Comparison of ENCODE assay signal across 1 cellular context in genomic region chr6:85643530-85644373, GRCh38.
TF ChIP-seq lines count a peak whose summit lies in the region.

No MANE protein-coding gene starts in this region.

TF ChIP-seq in HepG2, 621 proteins besides CTCF, POLR2A, EP300 and RAD21 (continued from another document and continues in another):
- TF ChIP-seq CBFB (CRISPR knock-in tag; IDR thresholded peaks at IDR 0.05) = no peak
- TF ChIP-seq KAT2B (IDR thresholded peaks at IDR 0.05; ENCODE audit: borderline replicate concordance, low read depth, low read length) = no peak
- TF ChIP-seq ZNF678 (CRISPR knock-in tag; IDR thresholded peaks at IDR 0.05) = 0 out of 2 replicates have a peak, but pooled peaks have one; percentile 58
- peak; percentile 75 for TF ChIP-seq POLR2AphosphoS5 (IDR thresholded peaks at IDR 0.05; ENCODE audit: low read depth, low read length)
- TF ChIP-seq, protein P1, sequence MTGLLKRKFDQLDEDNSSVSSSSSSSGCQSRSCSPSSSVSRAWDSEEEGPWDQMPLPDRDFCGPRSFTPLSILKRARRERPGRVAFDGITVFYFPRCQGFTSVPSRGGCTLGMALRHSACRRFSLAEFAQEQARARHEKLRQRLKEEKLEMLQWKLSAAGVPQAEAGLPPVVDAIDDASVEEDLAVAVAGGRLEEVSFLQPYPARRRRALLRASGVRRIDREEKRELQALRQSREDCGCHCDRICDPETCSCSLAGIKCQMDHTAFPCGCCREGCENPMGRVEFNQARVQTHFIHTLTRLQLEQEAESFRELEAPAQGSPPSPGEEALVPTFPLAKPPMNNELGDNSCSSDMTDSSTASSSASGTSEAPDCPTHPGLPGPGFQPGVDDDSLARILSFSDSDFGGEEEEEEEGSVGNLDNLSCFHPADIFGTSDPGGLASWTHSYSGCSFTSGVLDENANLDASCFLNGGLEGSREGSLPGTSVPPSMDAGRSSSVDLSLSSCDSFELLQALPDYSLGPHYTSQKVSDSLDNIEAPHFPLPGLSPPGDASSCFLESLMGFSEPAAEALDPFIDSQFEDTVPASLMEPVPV (CRISPR knock-in tag; IDR thresholded peaks at IDR 0.05) = no peak
- no peak for TF ChIP-seq ZNF670 (CRISPR knock-in tag; IDR thresholded peaks at IDR 0.05; ENCODE audit: borderline replicate concordance)
- peak; percentile 43; the same call in 1 of the 2 replicates for TF ChIP-seq RXRB (CRISPR knock-in tag; IDR thresholded peaks at IDR 0.05; ENCODE audit: borderline replicate concordance)
- peak; percentile 71; the same call in 1 of the 2 replicates for TF ChIP-seq ISX (CRISPR knock-in tag; conservative IDR thresholded peaks at IDR 0.05)
- no peak; the same call in 1 of the 2 replicates for TF ChIP-seq POLR2AphosphoS2 (IDR thresholded peaks at IDR 0.05; ENCODE audit: low read depth, low read length)
- peak; percentile 29; the same call in 1 of the 2 replicates for TF ChIP-seq RCOR2 (CRISPR knock-in tag; IDR thresholded peaks at IDR 0.05)
- peak; percentile 35; the same call in 1 of the 2 replicates for TF ChIP-seq ZBTB20 (CRISPR knock-in tag; IDR thresholded peaks at IDR 0.05; ENCODE audit: borderline replicate concordance, low read depth)
- no peak for TF ChIP-seq NFE2 (CRISPR knock-in tag; IDR thresholded peaks at IDR 0.05)
- TF ChIP-seq IKZF5 (CRISPR knock-in tag; IDR thresholded peaks at IDR 0.05) = peak; percentile 91; the same call in 1 of the 2 replicates
- peak; percentile 53; the same call in 1 of the 2 replicates for TF ChIP-seq ZNF672 (CRISPR knock-in tag; IDR thresholded peaks at IDR 0.05)
- TF ChIP-seq IRF2 (CRISPR knock-in tag; IDR thresholded peaks at IDR 0.05) = peak; percentile 90
- TF ChIP-seq NKX3-1 (CRISPR knock-in tag; IDR thresholded peaks at IDR 0.05) = peak; percentile 94
- no peak for TF ChIP-seq ZNF7 (CRISPR knock-in tag; IDR thresholded peaks at IDR 0.05)
- no peak for TF ChIP-seq RFX1 (IDR thresholded peaks at IDR 0.05)
- peak; percentile 26; the same call in 1 of the 2 replicates for TF ChIP-seq SAFB2 (CRISPR knock-in tag; IDR thresholded peaks at IDR 0.05; ENCODE audit: borderline replicate concordance, low read depth)
- peak; percentile 42; the same call in 1 of the 2 replicates for TF ChIP-seq LCORL (IDR thresholded peaks at IDR 0.05)
- TF ChIP-seq LCORL (CRISPR knock-in tag; IDR thresholded peaks at IDR 0.05) = peak; percentile 76
- peak; percentile 75 for TF ChIP-seq HDAC2 (CRISPR knock-in tag; IDR thresholded peaks at IDR 0.05)
- TF ChIP-seq ZNF354B (CRISPR knock-in tag; IDR thresholded peaks at IDR 0.05) = no peak
- no peak for TF ChIP-seq ZNF335 (CRISPR knock-in tag; IDR thresholded peaks at IDR 0.05)
- peak; percentile 63; the same call in 1 of the 2 replicates for TF ChIP-seq ZNF292 (CRISPR knock-in tag; IDR thresholded peaks at IDR 0.05; ENCODE audit: borderline replicate concordance, low read depth)
- peak; percentile 89; the same call in 2 of the 3 replicates for TF ChIP-seq MXI1 (IDR thresholded peaks at IDR 0.05; ENCODE audit: borderline replicate concordance, low read depth, low read length)
- peak; percentile 61 for TF ChIP-seq MXD4 (CRISPR knock-in tag; IDR thresholded peaks at IDR 0.05)
- peak; percentile 82; the same call in 1 of the 2 replicates for TF ChIP-seq REPIN1 (CRISPR knock-in tag; IDR thresholded peaks at IDR 0.05; ENCODE audit: borderline replicate concordance, low read depth)
- TF ChIP-seq TAF1 (CRISPR knock-in tag; IDR thresholded peaks at IDR 0.05) = peak; percentile 79
- TF ChIP-seq ZKSCAN5 (CRISPR knock-in tag; IDR thresholded peaks at IDR 0.05) = no peak
- peak; percentile 73; the same call in 1 of the 2 replicates for TF ChIP-seq EEA1 (CRISPR knock-in tag; IDR thresholded peaks at IDR 0.05; ENCODE audit: borderline replicate concordance)
- TF ChIP-seq FOXA1 (IDR thresholded peaks at IDR 0.05) = no peak
- TF ChIP-seq FOXA1 (CRISPR knock-in tag; IDR thresholded peaks at IDR 0.05) = no peak
- no peak for TF ChIP-seq HMGXB3 (CRISPR knock-in tag; IDR thresholded peaks at IDR 0.05; ENCODE audit: borderline replicate concordance)
- no peak for TF ChIP-seq DPF2 (CRISPR knock-in tag; IDR thresholded peaks at IDR 0.05; ENCODE audit: borderline replicate concordance, low read depth)
- 0 out of 2 replicates have a peak, but pooled peaks have one; percentile 65 for TF ChIP-seq ZNF616 (CRISPR knock-in tag; IDR thresholded peaks at IDR 0.05; ENCODE audit: low read depth)
- TF ChIP-seq U2AF2 (IDR thresholded peaks at IDR 0.05; ENCODE audit: low read depth, low read length) = no peak
- TF ChIP-seq TEAD2 (CRISPR knock-in tag; IDR thresholded peaks at IDR 0.05) = no peak
- TF ChIP-seq MBD4 (IDR thresholded peaks at IDR 0.05; ENCODE audit: borderline replicate concordance, low read length) = no peak
- peak; percentile 78 for TF ChIP-seq PAXIP1 (CRISPR knock-in tag; conservative IDR thresholded peaks at IDR 0.05)
- no peak for TF ChIP-seq KLF15 (CRISPR knock-in tag; IDR thresholded peaks at IDR 0.05; ENCODE audit: borderline replicate concordance)
- TF ChIP-seq, protein P2, sequence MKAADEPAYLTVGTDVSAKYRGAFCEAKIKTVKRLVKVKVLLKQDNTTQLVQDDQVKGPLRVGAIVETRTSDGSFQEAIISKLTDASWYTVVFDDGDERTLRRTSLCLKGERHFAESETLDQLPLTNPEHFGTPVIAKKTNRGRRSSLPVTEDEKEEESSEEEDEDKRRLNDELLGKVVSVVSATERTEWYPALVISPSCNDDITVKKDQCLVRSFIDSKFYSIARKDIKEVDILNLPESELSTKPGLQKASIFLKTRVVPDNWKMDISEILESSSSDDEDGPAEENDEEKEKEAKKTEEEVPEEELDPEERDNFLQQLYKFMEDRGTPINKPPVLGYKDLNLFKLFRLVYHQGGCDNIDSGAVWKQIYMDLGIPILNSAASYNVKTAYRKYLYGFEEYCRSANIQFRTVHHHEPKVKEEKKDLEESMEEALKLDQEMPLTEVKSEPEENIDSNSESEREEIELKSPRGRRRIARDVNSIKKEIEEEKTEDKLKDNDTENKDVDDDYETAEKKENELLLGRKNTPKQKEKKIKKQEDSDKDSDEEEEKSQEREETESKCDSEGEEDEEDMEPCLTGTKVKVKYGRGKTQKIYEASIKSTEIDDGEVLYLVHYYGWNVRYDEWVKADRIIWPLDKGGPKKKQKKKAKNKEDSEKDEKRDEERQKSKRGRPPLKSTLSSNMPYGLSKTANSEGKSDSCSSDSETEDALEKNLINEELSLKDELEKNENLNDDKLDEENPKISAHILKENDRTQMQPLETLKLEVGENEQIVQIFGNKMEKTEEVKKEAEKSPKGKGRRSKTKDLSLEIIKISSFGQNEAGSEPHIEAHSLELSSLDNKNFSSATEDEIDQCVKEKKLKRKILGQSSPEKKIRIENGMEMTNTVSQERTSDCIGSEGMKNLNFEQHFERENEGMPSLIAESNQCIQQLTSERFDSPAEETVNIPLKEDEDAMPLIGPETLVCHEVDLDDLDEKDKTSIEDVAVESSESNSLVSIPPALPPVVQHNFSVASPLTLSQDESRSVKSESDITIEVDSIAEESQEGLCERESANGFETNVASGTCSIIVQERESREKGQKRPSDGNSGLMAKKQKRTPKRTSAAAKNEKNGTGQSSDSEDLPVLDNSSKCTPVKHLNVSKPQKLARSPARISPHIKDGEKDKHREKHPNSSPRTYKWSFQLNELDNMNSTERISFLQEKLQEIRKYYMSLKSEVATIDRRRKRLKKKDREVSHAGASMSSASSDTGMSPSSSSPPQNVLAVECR (CRISPR knock-in tag; IDR thresholded peaks at IDR 0.05; ENCODE audit: borderline replicate concordance) = peak; percentile 83
- TF ChIP-seq, protein P3, sequence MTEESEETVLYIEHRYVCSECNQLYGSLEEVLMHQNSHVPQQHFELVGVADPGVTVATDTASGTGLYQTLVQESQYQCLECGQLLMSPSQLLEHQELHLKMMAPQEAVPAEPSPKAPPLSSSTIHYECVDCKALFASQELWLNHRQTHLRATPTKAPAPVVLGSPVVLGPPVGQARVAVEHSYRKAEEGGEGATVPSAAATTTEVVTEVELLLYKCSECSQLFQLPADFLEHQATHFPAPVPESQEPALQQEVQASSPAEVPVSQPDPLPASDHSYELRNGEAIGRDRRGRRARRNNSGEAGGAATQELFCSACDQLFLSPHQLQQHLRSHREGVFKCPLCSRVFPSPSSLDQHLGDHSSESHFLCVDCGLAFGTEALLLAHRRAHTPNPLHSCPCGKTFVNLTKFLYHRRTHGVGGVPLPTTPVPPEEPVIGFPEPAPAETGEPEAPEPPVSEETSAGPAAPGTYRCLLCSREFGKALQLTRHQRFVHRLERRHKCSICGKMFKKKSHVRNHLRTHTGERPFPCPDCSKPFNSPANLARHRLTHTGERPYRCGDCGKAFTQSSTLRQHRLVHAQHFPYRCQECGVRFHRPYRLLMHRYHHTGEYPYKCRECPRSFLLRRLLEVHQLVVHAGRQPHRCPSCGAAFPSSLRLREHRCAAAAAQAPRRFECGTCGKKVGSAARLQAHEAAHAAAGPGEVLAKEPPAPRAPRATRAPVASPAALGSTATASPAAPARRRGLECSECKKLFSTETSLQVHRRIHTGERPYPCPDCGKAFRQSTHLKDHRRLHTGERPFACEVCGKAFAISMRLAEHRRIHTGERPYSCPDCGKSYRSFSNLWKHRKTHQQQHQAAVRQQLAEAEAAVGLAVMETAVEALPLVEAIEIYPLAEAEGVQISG (CRISPR knock-in tag; IDR thresholded peaks at IDR 0.05) = peak; percentile 62; the same call in 1 of the 2 replicates
- peak; percentile 98 for TF ChIP-seq MYC (CRISPR knock-in tag; IDR thresholded peaks at IDR 0.05; ENCODE audit: borderline replicate concordance)
- no peak; the same call in 1 of the 2 replicates for TF ChIP-seq TRAFD1 (CRISPR knock-in tag; IDR thresholded peaks at IDR 0.05; ENCODE audit: borderline replicate concordance)
- TF ChIP-seq RBM22 (optimal IDR thresholded peaks at IDR 0.05; ENCODE audit: low read length) = peak; percentile 42
- 0 out of 2 replicates have a peak, but pooled peaks have one; percentile 61 for TF ChIP-seq ZNF446 (CRISPR knock-in tag; IDR thresholded peaks at IDR 0.05)
